In the genomic region with DNA sequence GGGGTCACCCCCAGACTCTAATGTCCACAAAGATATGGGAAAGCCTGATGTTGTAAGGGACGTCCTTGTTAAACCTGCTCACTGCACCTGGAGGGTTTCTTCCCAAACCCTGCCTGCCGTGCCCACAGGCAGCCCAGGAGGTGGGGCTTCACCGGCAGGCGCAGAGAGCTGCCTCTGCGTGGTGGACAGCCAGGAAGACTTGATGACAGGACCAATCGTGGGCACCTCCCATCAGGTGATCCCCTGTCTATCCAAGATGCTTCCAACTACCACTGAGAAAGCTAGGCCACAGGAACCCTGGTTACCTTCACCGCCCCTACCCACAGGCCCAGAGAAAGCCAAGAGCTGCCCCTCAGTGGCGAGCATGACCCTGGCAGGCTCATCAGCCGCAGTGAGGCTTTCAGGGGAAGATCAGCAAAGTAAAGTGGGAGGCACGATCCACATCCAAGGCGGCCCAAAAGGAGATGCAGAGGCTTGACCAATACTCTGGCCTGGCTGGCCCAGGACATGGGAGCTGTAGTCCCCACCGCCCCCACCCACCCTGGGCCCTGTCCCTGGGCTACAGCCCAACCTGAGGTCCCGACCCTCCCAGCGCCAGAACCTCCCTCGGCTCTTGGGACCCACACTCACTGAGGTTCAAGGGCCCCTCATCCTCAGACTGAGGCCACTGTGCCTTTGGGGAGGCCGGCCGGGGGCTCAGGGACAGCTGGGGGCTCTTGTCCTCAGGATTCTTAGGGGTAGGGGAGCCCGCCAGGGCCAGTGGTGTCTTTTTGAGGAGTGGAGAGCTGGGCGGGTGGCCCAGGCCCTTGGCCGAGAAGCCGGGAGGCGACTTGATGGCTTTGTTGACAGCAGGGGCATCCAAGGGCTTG, we compare ENCODE assay signal across 1 cellular context.
TF ChIP-seq lines count a peak whose summit lies in the region.

No MANE protein-coding gene starts in this region.

TF ChIP-seq in K562, 482 proteins besides CTCF, POLR2A, EP300 and RAD21:
- TF ChIP-seq NKRF (IDR thresholded peaks at IDR 0.05; ENCODE audit: borderline replicate concordance) (no peak), RBFOX2 (IDR thresholded peaks at IDR 0.05; ENCODE audit: low read depth, low read length) (0 out of 2 replicates have a peak, but pooled peaks have one; percentile 17)
